In the genomic region with DNA sequence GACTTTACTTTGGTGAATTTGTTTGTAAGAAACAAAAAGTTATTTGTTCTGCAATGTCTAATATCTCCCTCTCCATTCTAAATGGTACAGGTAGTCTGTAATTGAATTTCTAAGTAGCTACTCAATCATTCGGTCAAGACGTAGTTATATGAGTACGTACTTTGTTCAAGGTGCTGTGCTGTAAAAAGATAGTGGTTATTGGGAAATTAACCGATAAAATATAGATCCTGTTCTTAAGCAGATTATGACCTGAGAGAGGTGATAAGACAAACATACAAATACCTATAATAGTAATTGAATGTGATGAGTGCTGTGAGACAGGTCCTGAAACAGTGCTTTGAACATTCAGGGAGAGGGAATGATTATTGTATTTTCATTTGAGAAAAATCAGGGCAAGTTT, we compare ENCODE assay signal across 33 cellular contexts.
"Had no signal": no experiment of that assay in that cellular context is flagged by ENCODE, and none has a peak within 500 bp of the region (broad histone marks: within the 10 kb centered on the region; RNA-seq: fewer than 3 reads in every experiment).

No MANE protein-coding gene starts in this region.

- H3K9me3 ChIP-seq: neutrophil, ovary, psoas muscle, right lobe of liver, sigmoid colon, spleen, suprapubic skin, testis, tibial artery, transverse colon, upper lobe of left lung, vagina had no signal

- H3K4me3 ChIP-seq: ovary, psoas muscle, right lobe of liver, sigmoid colon, smooth muscle cell, spleen, suprapubic skin, testis, tibial artery, transverse colon, upper lobe of left lung, vagina had no signal

- H3K9ac ChIP-seq: parathyroid adenoma had no signal

- H3K4me2 ChIP-seq: smooth muscle cell had no signal

- DNase-seq: naive thymus-derived CD8-positive, alpha-beta T cell; nephron progenitor cell; nucleus accumbens; ovary; posterior cingulate gyrus; psoas muscle; right cardiac atrium; right lobe of liver; sigmoid colon; spleen; stimulated activated CD4-positive, alpha-beta T cell treated with anti-CD3 and anti-CD28 coated beads, Interleukin-12 subunit alpha, Interleukin-12 subunit beta, amount 100 ng/mL, for 4 hours; stimulated activated CD4-positive, alpha-beta T cell treated with anti-CD3 and anti-CD28 coated beads, Interleukin-1b, Interleukin-23, amount 100 ng/mL, for 48 hours; stimulated activated CD4-positive, alpha-beta T cell treated with anti-CD3 and anti-CD28 coated beads, Interleukin-4, amount 100 ng/mL, for 1 hour; stimulated activated CD4-positive, alpha-beta T cell treated with anti-CD3 and anti-CD28 coated beads, Interleukin-4, amount 100 ng/mL, for 4 hours; stimulated activated CD8-positive, alpha-beta memory T cell treated with anti-CD3 and anti-CD28 coated beads, Interleukin-4, amount 100 ng/mL, for 48 hours; stimulated activated naive CD4-positive, alpha-beta T cell; stimulated activated naive CD8-positive, alpha-beta T cell treated with anti-CD3 and anti-CD28 coated beads, Interleukin-15, amount 100 ng/mL, for 72 hours; stimulated activated naive CD8-positive, alpha-beta T cell treated with anti-CD3 and anti-CD28 coated beads, Interleukin-15, Interleukin-2, amounts not matched to agents 100 U/mL and 50 U/mL, for 24 hours; substantia nigra; testis; tibial artery; transverse colon had no signal

- H3K27me3 ChIP-seq: neutrophil, ovary, right lobe of liver, sigmoid colon, spleen, suprapubic skin, testis, tibial artery, transverse colon, upper lobe of left lung, vagina had no signal

- H3K4me3 Mint-ChIP-seq: natural killer cell treated with Interleukin-12 subunit alpha and Interleukin-12 subunit beta and Interleukin-15 and Interleukin-18, amount 100 ng/mL, for 72 hours; nephron progenitor cell; neural crest cell; stimulated activated memory B cell treated with anti-CD40 and anti-IgM and Interleukin-4, amounts not matched to agents 10 μg/mL and 1 μg/mL and 100 μg/mL, for 72 hours; stimulated activated naive CD8-positive, alpha-beta T cell treated with anti-CD3 and anti-CD28 coated beads, Interleukin-15, amount 100 ng/mL, for 72 hours had no signal

- H3K27ac ChIP-seq: neutrophil, ovary, parathyroid adenoma, psoas muscle, right lobe of liver, sigmoid colon, spleen, suprapubic skin, testis, tibial artery, transverse colon, upper lobe of left lung, vagina had no signal

- H2AFZ ChIP-seq: parathyroid adenoma had no signal

- H3K27me3 Mint-ChIP-seq: naive thymus-derived CD8-positive, alpha-beta T cell; natural killer cell treated with Interleukin-12 subunit alpha and Interleukin-12 subunit beta and Interleukin-15 and Interleukin-18, amount 100 ng/mL, for 72 hours; stimulated activated memory B cell treated with anti-CD40 and anti-IgM and Interleukin-4, amounts not matched to agents 10 μg/mL and 1 μg/mL and 100 μg/mL, for 72 hours; stimulated activated naive CD8-positive, alpha-beta T cell treated with anti-CD3 and anti-CD28 coated beads, Interleukin-15, amount 100 ng/mL, for 72 hours had no signal

- H3K36me3 Mint-ChIP-seq: natural killer cell treated with Interleukin-12 subunit alpha and Interleukin-12 subunit beta and Interleukin-15 and Interleukin-18, amount 100 ng/mL, for 72 hours; stimulated activated memory B cell treated with anti-CD40 and anti-IgM and Interleukin-4, amounts not matched to agents 10 μg/mL and 1 μg/mL and 100 μg/mL, for 72 hours had no signal

- H3K36me3 ChIP-seq: neutrophil, ovary, right lobe of liver, sigmoid colon, spleen, suprapubic skin, tibial artery, transverse colon, upper lobe of left lung, vagina had no signal

- ATAC-seq: naive thymus-derived CD8-positive, alpha-beta T cell; natural killer cell treated with Interleukin-12 subunit alpha and Interleukin-12 subunit beta and Interleukin-15 and Interleukin-18, amount 100 ng/mL, for 72 hours; psoas muscle; right cardiac atrium; right lobe of liver; stimulated activated memory B cell treated with anti-CD40 and anti-IgM and Interleukin-4, amounts not matched to agents 10 μg/mL and 1 μg/mL and 100 μg/mL, for 72 hours; stimulated activated naive CD8-positive, alpha-beta T cell treated with anti-CD3 and anti-CD28 coated beads, Interleukin-15, amount 100 ng/mL, for 72 hours; stimulated activated naive CD8-positive, alpha-beta T cell treated with anti-CD3 and anti-CD28 coated beads, Interleukin-15, Interleukin-2, amounts not matched to agents 100 U/mL and 50 U/mL, for 24 hours had no signal

- H3K27ac Mint-ChIP-seq: nephron progenitor cell; progenitor cell of endocrine pancreas; stimulated activated memory B cell treated with anti-CD40 and anti-IgM and Interleukin-4, amounts not matched to agents 10 μg/mL and 1 μg/mL and 100 μg/mL, for 72 hours; stimulated activated naive CD8-positive, alpha-beta T cell treated with anti-CD3 and anti-CD28 coated beads, Interleukin-15, amount 100 ng/mL, for 72 hours had no signal

- FAIRE-seq: urothelium cell line had no signal
